In the genomic region with DNA sequence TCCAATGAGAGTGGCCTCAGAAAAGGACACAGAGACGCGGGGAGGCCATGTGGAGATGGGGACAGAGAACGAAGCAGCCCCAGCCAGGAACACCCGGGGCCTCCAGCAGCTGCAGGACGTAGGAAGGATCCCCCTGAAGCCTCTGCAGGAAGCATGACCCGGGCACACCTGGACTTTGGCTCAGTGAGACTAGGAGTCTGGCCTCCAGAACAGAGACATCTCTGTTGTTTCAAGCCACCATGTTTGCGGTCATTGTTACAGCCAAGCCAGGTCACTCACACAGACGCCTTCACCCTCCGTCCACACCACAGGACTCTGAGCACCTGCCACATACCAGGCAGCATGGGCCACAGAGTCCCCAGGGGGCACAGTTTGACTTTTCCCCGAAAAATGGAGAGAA, we compare ENCODE assay signal across 26 cellular contexts.
"Had no signal": no experiment of that assay in that cellular context is flagged by ENCODE, and none has a peak within 500 bp of the region (broad histone marks: within the 10 kb centered on the region; RNA-seq: fewer than 3 reads in every experiment).

No MANE protein-coding gene starts in this region.

- H3K36me3 Mint-ChIP-seq: activated CD4-positive, alpha-beta memory T cell treated with anti-CD3 and anti-CD28 coated beads for 36 hours; activated naive CD4-positive, alpha-beta T cell treated with anti-CD3 and anti-CD28 coated beads, Interleukin-2, amount 50 U/mL, for 72 hours had no signal

- H3K4me1 Mint-ChIP-seq: activated CD4-positive, alpha-beta T cell treated with anti-CD3 and anti-CD28 coated beads, Interleukin-2, amount 10 ng/mL, durations not matched to agents 7 days and 5 days; activated naive CD8-positive, alpha-beta T cell treated with anti-CD3 and anti-CD28 coated beads, Interleukin-2, amount 50 U/mL, for 24 hours; T-helper 17 cell had no signal

- H3K4me3 ChIP-seq: ascending aorta, body of pancreas, MG63 had no signal

- FAIRE-seq: bronchial epithelial cell, TTC549 had no signal

- H3K27me3 Mint-ChIP-seq: activated CD4-positive, alpha-beta memory T cell treated with anti-CD3 and anti-CD28 coated beads for 36 hours; activated CD4-positive, alpha-beta T cell treated with anti-CD3 and anti-CD28 coated beads, Interleukin-2, amount 10 ng/mL, durations not matched to agents 7 days and 5 days; activated naive CD8-positive, alpha-beta T cell treated with anti-CD3 and anti-CD28 coated beads, Interleukin-2, amount 50 U/mL, for 24 hours; T-helper 17 cell had no signal

- H3K9me3 Mint-ChIP-seq: activated CD4-positive, alpha-beta memory T cell treated with anti-CD3 and anti-CD28 coated beads for 36 hours; activated CD4-positive, alpha-beta T cell treated with anti-CD3 and anti-CD28 coated beads, Interleukin-2, amount 10 ng/mL, durations not matched to agents 7 days and 5 days; activated naive CD4-positive, alpha-beta T cell treated with anti-CD3 and anti-CD28 coated beads, Interleukin-2, amount 50 U/mL, for 72 hours; activated naive CD8-positive, alpha-beta T cell treated with anti-CD3 and anti-CD28 coated beads, Interleukin-2, amount 50 U/mL, for 24 hours; activated T-cell treated with anti-CD3 and anti-CD28 coated beads, Interleukin-2, amount 50 U/mL, for 4 hours had no signal

- H3K4me3 Mint-ChIP-seq: activated CD4-positive, alpha-beta memory T cell treated with anti-CD3 and anti-CD28 coated beads for 36 hours; activated CD4-positive, alpha-beta T cell treated with anti-CD3 and anti-CD28 coated beads, Interleukin-2, amount 10 ng/mL, durations not matched to agents 7 days and 5 days; activated naive CD8-positive, alpha-beta T cell treated with anti-CD3 and anti-CD28 coated beads, Interleukin-2, amount 50 U/mL, for 24 hours; activated T-cell treated with anti-CD3 and anti-CD28 coated beads, Interleukin-2, amount 50 U/mL, for 4 hours; T-helper 17 cell had no signal

- H3K27ac ChIP-seq: ascending aorta, body of pancreas had no signal

- H3K27ac Mint-ChIP-seq: activated CD4-positive, alpha-beta memory T cell treated with anti-CD3 and anti-CD28 coated beads for 36 hours; activated CD4-positive, alpha-beta T cell treated with anti-CD3 and anti-CD28 coated beads, Interleukin-2, amount 10 ng/mL, durations not matched to agents 7 days and 5 days; T-helper 17 cell had no signal

- H3K4me1 ChIP-seq: ascending aorta, body of pancreas had no signal

- H3K36me3 ChIP-seq: MG63 had no signal

- ATAC-seq: activated naive CD4-positive, alpha-beta T cell treated with anti-CD3 and anti-CD28 coated beads, Interleukin-2, amount 50 U/mL, for 72 hours; activated naive CD8-positive, alpha-beta T cell treated with anti-CD3 and anti-CD28 coated beads, Interleukin-2, amount 50 U/mL, for 24 hours; activated T-cell treated with anti-CD3 and anti-CD28 coated beads, Interleukin-2, amount 50 U/mL, for 4 hours; body of pancreas; PC-3; T-helper 17 cell had no signal

- DNase-seq: activated CD4-positive, alpha-beta memory T cell treated with anti-CD3 and anti-CD28 coated beads for 36 hours; activated CD4-positive, alpha-beta T cell treated with anti-CD3 and anti-CD28 coated beads, Interleukin-2, amount 10 ng/mL, durations not matched to agents 7 days and 5 days; activated CD4-positive, CD25-positive, alpha-beta regulatory T cell; activated CD8-positive, alpha-beta memory T cell treated with anti-CD3 and anti-CD28 coated beads for 24 hours; activated effector memory CD4-positive, alpha-beta T cell treated with anti-CD3 and anti-CD28 coated beads, Interleukin-2, amount 50 U/mL, for 16 hours; activated naive CD4-positive, alpha-beta T cell treated with Interleukin-2 at 50 U/mL for 16 hours; activated naive CD8-positive, alpha-beta T cell treated with anti-CD3 and anti-CD28 coated beads, Interleukin-2, amount 50 U/mL, for 24 hours; activated T-cell treated with anti-CD3 and anti-CD28 coated beads, Interleukin-2, amount 50 U/mL, for 4 hours; amniotic stem cell; body of pancreas; central memory CD4-positive, alpha-beta T cell; MG63; MV-4-11; NCI-H1092 treated with DMSO at 0.1 percent for 48 hours; NCI-H1417 treated with DMSO at 0.1 percent for 48 hours; NCI-H1694; NCI-H2029; NCI-H510A treated with DMSO at 0.1 percent for 48 hours; PC-3; SIG-M5; T-helper 17 cell; T1000 had no signal

- H3K27me3 ChIP-seq: ascending aorta, body of pancreas, MG63 had no signal

- H3K9me3 ChIP-seq: ascending aorta, body of pancreas, MG63 had no signal
